8 cellular contexts compared by ENCODE assay signal in genomic region chr4:121729753-121730152, GRCh38. TPM values are rescaled to one million over a fixed set of nuclear protein-coding genes. Genes with fewer than 3 reads are reported as not detected.
"Had no signal": no experiment of that assay in that cellular context is flagged by ENCODE, and none has a peak within 500 bp of the region (broad histone marks: within the 10 kb centered on the region; RNA-seq: fewer than 3 reads in every experiment).

No MANE protein-coding gene starts in this region.

RNA-seq across cellular contexts. Expression of gene SMIM43, which starts 35.2 kb away (rescaled TPM):
- total RNA-seq: OCI-LY7, PC-3, PC-9, Peyer's patch, Right ventricle myocardium inferior, Right ventricle myocardium superior, RPMI7951, SK-MEL-5 had no signal
